12 cellular contexts compared by ENCODE assay signal in the genomic region with DNA sequence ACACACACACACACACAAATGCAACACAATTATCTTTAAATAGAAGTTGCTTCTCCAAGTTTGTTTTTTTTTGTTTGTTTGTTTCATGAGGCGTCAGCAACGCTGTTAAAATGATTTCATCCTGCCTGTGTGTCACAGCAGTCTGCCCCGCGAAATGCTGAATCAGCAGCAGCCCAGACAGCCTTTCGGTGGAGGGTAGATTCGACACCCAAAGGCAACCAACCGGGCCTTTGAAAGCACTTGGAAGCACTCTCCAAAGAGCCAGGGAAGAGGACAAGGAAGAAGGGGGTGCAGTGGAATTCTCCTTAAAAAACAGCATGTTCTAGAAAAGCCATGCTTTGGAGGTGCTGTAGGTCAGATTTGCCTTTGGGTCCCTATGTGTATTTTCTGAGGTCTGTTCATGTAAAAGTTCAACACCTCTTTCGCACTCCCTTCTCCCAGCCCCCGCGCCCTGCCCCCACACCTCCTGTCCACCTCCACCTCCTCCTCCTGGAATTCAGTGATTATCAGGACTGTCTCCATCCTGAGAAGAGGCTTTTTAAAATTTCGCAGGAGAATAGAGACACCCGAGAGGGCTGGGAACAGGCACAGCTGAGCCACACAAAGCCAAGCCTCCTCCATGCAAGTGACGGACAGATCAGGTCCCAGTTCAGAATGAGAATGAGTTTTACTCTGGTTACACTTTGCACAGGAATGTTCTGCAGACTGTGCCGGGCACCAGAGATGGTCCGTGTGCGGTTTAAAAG.
DNase-seq lines count a peak whose midpoint lies in the region; ATAC-seq, FAIRE-seq and TF ChIP-seq lines count a peak whose summit lies in the region.
"Had no signal": no experiment of that assay in that cellular context is flagged by ENCODE, and none has a peak within 500 bp of the region (broad histone marks: within the 10 kb centered on the region; RNA-seq: fewer than 3 reads in every experiment).

No MANE protein-coding gene starts in this region.

- CTCF ChIA-PET in naive thymus-derived CD4-positive, alpha-beta T cell (lab: Charles Lee): no interaction called here

- DNase-seq in stimulated activated naive CD8-positive, alpha-beta T cell treated with anti-CD3 and anti-CD28 coated beads, Interleukin-15, amount 100 ng/mL, for 72 hours: no peak
- no peak for DNase-seq in esophagus muscularis mucosa (ENCODE audit: extremely low spot score)
- DNase-seq in naive thymus-derived CD4-positive, alpha-beta T cell: no peak
- DNase-seq in DMS79 (lab: John Stamatoyannopoulos, UW): no peak
- no peak for DNase-seq in frontal cortex (ENCODE audit: low spot score in 2 of 2)
- DNase-seq in kidney glomerular epithelial cell (lab: John Stamatoyannopoulos, UW): no peak
- DNase-seq: activated CD4-positive, alpha-beta T cell treated with anti-CD3 and anti-CD28 coated beads, Interleukin-2, amount 50 U/mL, for 4 hours; central memory CD4-positive, alpha-beta T cell; PC-3 had no signal

- no peaks in the 10 kb centered on the region for H3K36me3 ChIP-seq in esophagus muscularis mucosa
- H3K36me3 ChIP-seq in naive thymus-derived CD4-positive, alpha-beta T cell (ENCODE audit: control insufficient read depth in 2 of 3, insufficient read depth in 3 of 3, low read length in 3 of 3): peaks cover 0 to 15% (median 0%) of the 10 kb centered on the region in 3 experiments

- ATAC-seq in stimulated activated naive CD8-positive, alpha-beta T cell treated with anti-CD3 and anti-CD28 coated beads, Interleukin-15, amount 100 ng/mL, for 72 hours: no peak
- ATAC-seq in naive thymus-derived CD4-positive, alpha-beta T cell: peak; percentile 62
- no peak for ATAC-seq in HG02759 (IDR thresholded peaks at IDR 0.05; ENCODE audit: unreplicated experiment)
- ATAC-seq: PC-3 had no signal

- 40% methylated on average over 15 of the region's 16 CpGs for WGBS in esophagus muscularis mucosa

- no peaks in the 10 kb centered on the region for H3K27me3 Mint-ChIP-seq in stimulated activated naive CD8-positive, alpha-beta T cell treated with anti-CD3 and anti-CD28 coated beads, Interleukin-15, Interleukin-2, amounts not matched to agents 100 ng/mL and 50 ng/mL, for 24 hours
- H3K27me3 Mint-ChIP-seq in stimulated activated naive CD8-positive, alpha-beta T cell treated with anti-CD3 and anti-CD28 coated beads, Interleukin-15, amount 100 ng/mL, for 72 hours: no peaks in the 10 kb centered on the region
- H3K27me3 Mint-ChIP-seq in naive thymus-derived CD4-positive, alpha-beta T cell: no peaks in the 10 kb centered on the region

- peak overlapping the region in 3 of 4 donors; percentile 25 to 42 (median 32) for H3K4me3 ChIP-seq in esophagus muscularis mucosa
- H3K4me3 ChIP-seq in naive thymus-derived CD4-positive, alpha-beta T cell (ENCODE audit: low read length): no peak overlapping the region
- H3K4me3 ChIP-seq: BLaER1 had no signal

- POLR2A ChIA-PET in naive thymus-derived CD4-positive, alpha-beta T cell (lab: Charles Lee): no interaction called here

- peak overlapping the region; percentile 69 to 73 (median 71) for H3K27ac ChIP-seq in esophagus muscularis mucosa (replicated peaks in 1 of 4)
- no peak overlapping the region for H3K27ac ChIP-seq in naive thymus-derived CD4-positive, alpha-beta T cell (ENCODE audit: low read depth, low read length)
- H3K27ac ChIP-seq: BLaER1 had no signal

- no peak for FAIRE-seq in frontal cortex (lab: Jason Lieb, UNC)

- no peak overlapping the region for H3K4me3 Mint-ChIP-seq in stimulated activated naive CD8-positive, alpha-beta T cell treated with anti-CD3 and anti-CD28 coated beads, Interleukin-15, Interleukin-2, amounts not matched to agents 100 ng/mL and 50 ng/mL, for 24 hours
- H3K4me3 Mint-ChIP-seq in stimulated activated naive CD8-positive, alpha-beta T cell treated with anti-CD3 and anti-CD28 coated beads, Interleukin-15, amount 100 ng/mL, for 72 hours: no peak overlapping the region
- no peak overlapping the region for H3K4me3 Mint-ChIP-seq in naive thymus-derived CD4-positive, alpha-beta T cell

- no peaks in the 10 kb centered on the region for H3K27me3 ChIP-seq in esophagus muscularis mucosa
- H3K27me3 ChIP-seq in naive thymus-derived CD4-positive, alpha-beta T cell (ENCODE audit: control insufficient read depth in 2 of 2, insufficient read depth in 2 of 2, low read length in 2 of 2): no peaks in the 10 kb centered on the region
- H3K27me3 ChIP-seq: BLaER1 had no signal

- no peak for TF ChIP-seq CTCF in esophagus muscularis mucosa (IDR thresholded peaks at IDR 0.05)

- H3K9me3 ChIP-seq in esophagus muscularis mucosa: no peaks in the 10 kb centered on the region
- H3K9me3 ChIP-seq in naive thymus-derived CD4-positive, alpha-beta T cell (ENCODE audit: control insufficient read depth in 2 of 3, low read length in 3 of 3): no peaks in the 10 kb centered on the region

- TF ChIP-seq EP300 in esophagus muscularis mucosa (IDR thresholded peaks at IDR 0.05): no peak

- TF ChIP-seq POLR2A in esophagus muscularis mucosa (IDR thresholded peaks at IDR 0.05; ENCODE audit: low read depth): no peak

- peaks cover 40% of the 10 kb centered on the region for H3K4me1 Mint-ChIP-seq in stimulated activated naive CD8-positive, alpha-beta T cell treated with anti-CD3 and anti-CD28 coated beads, Interleukin-15, Interleukin-2, amounts not matched to agents 100 ng/mL and 50 ng/mL, for 24 hours (ENCODE audit: low read depth)
- H3K4me1 Mint-ChIP-seq in stimulated activated naive CD8-positive, alpha-beta T cell treated with anti-CD3 and anti-CD28 coated beads, Interleukin-15, amount 100 ng/mL, for 72 hours: peaks cover 41% of the 10 kb centered on the region
- peaks cover 10 to 34% (median 25%) of the 10 kb centered on the region in 7 donors for H3K4me1 Mint-ChIP-seq in naive thymus-derived CD4-positive, alpha-beta T cell

- H3K36me3 Mint-ChIP-seq in stimulated activated naive CD8-positive, alpha-beta T cell treated with anti-CD3 and anti-CD28 coated beads, Interleukin-15, Interleukin-2, amounts not matched to agents 100 ng/mL and 50 ng/mL, for 24 hours (ENCODE audit: low read depth): peaks cover 25% of the 10 kb centered on the region
- peaks cover 10 to 28% (median 19%) of the 10 kb centered on the region in 5 donors for H3K36me3 Mint-ChIP-seq in naive thymus-derived CD4-positive, alpha-beta T cell

- intact Hi-C loops in esophagus muscularis mucosa (cut with DNase I): no loop called here
- intact Hi-C loops in naive thymus-derived CD4-positive, alpha-beta T cell (cut with micrococcal nuclease): no loop called here

- peak overlapping the region; percentile 53 for H3K27ac Mint-ChIP-seq in stimulated activated naive CD8-positive, alpha-beta T cell treated with anti-CD3 and anti-CD28 coated beads, Interleukin-15, Interleukin-2, amounts not matched to agents 100 ng/mL and 50 ng/mL, for 24 hours
- H3K27ac Mint-ChIP-seq in stimulated activated naive CD8-positive, alpha-beta T cell treated with anti-CD3 and anti-CD28 coated beads, Interleukin-15, amount 100 ng/mL, for 72 hours: no peak overlapping the region
- H3K27ac Mint-ChIP-seq in naive thymus-derived CD4-positive, alpha-beta T cell: peak overlapping the region in 1 of 9 donors; percentile 54

- peaks cover 43 to 100% (median 97%) of the 10 kb centered on the region in 4 donors for H3K4me1 ChIP-seq in esophagus muscularis mucosa
- H3K4me1 ChIP-seq in naive thymus-derived CD4-positive, alpha-beta T cell (ENCODE audit: control insufficient read depth in 2 of 2, insufficient read depth in 2 of 2, low read length in 2 of 2): peaks cover 0 to under 1% of the 10 kb centered on the region in 2 donors

- H3K9me3 Mint-ChIP-seq in stimulated activated naive CD8-positive, alpha-beta T cell treated with anti-CD3 and anti-CD28 coated beads, Interleukin-15, Interleukin-2, amounts not matched to agents 100 ng/mL and 50 ng/mL, for 24 hours: no peaks in the 10 kb centered on the region
- no peaks in the 10 kb centered on the region for H3K9me3 Mint-ChIP-seq in stimulated activated naive CD8-positive, alpha-beta T cell treated with anti-CD3 and anti-CD28 coated beads, Interleukin-15, amount 100 ng/mL, for 72 hours
- no peaks in the 10 kb centered on the region for H3K9me3 Mint-ChIP-seq in naive thymus-derived CD4-positive, alpha-beta T cell
